Comparison of ENCODE assay signal across 8 cellular contexts in genomic region chr3:48685293-48685602, GRCh38. TPM values are rescaled to one million over a fixed set of nuclear protein-coding genes. Genes with fewer than 3 reads are reported as not detected.
DNase-seq lines count a peak whose midpoint lies in the region; ATAC-seq, FAIRE-seq and TF ChIP-seq lines count a peak whose summit lies in the region.

No MANE protein-coding gene starts in this region.

- H3K27ac ChIP-seq in K562 (ENCODE audit: extremely low read depth, low read depth, low read length) (peak overlapping the region; percentile 84), mesenchymal stem cell (ENCODE audit: low read length, poor library complexity, severe bottlenecking) (no peak overlapping the region), urinary bladder (ENCODE audit: low read depth) (peak overlapping the region; percentile 66)

- peak overlapping the region; percentile 67 to 95 for H3K18ac ChIP-seq in mesenchymal stem cell (ENCODE audit: low read depth in 1 of 2, low read length in 2 of 2)

- no peaks in the 10 kb centered on the region for H3K9me1 ChIP-seq in K562 (ENCODE audit: control insufficient read depth, insufficient read depth, low read length)

- TF ChIP-seq CTCF in K562 (IDR thresholded peaks at IDR 0.05 in 2 of 3, conservative IDR thresholded peaks at IDR 0.05 in 1 of 3; ENCODE audit: insufficient read depth in 2 of 3, low read depth in 1 of 3, low read length in 3 of 3): no peak

- TF ChIP-seq POLR2A in K562 (conservative IDR thresholded peaks at IDR 0.05): no peak

- H3K14ac ChIP-seq in mesenchymal stem cell (ENCODE audit: low read length in 2 of 2): peak overlapping the region in 1 of 2 experiments; percentile 64

- peak overlapping the region; percentile 99 for H2AFZ ChIP-seq in K562 (ENCODE audit: low read depth, low read length)
- H2AFZ ChIP-seq in mesenchymal stem cell (ENCODE audit: low read depth, low read length): peak overlapping the region; percentile 79

- H3K36me3 ChIP-seq in K562 (ENCODE audit: control insufficient read depth, insufficient read depth, low read length): peaks cover 67% of the 10 kb centered on the region
- H3K36me3 ChIP-seq in mesenchymal stem cell (ENCODE audit: control insufficient read depth in 1 of 2, insufficient read depth in 2 of 2, low read depth in 1 of 2, low read length in 2 of 2): peaks cover 55 to 62% of the 10 kb centered on the region in 2 experiments
- H3K36me3 ChIP-seq in urinary bladder (ENCODE audit: insufficient read depth): peaks cover 2% of the 10 kb centered on the region

- H3K4me3 Mint-ChIP-seq in activated naive CD4-positive, alpha-beta T cell treated with anti-CD3 and anti-CD28 coated beads, Interleukin-2, amount 50 U/mL, for 24 hours: peak overlapping the region; percentile 88

- peak overlapping the region in 1 of 2 experiments; percentile 40 for H3K4ac ChIP-seq in mesenchymal stem cell (ENCODE audit: low read depth in 1 of 2, low read length in 2 of 2)

- H3K4me1 ChIP-seq in K562 (replicated peaks in 1 of 2; ENCODE audit: control insufficient read depth in 2 of 2, insufficient read depth in 2 of 2, low read length in 2 of 2): peaks cover 21 to 30% of the 10 kb centered on the region in 2 experiments; a peak in 4 of 5 replicates
- peaks cover 39% of the 10 kb centered on the region for H3K4me1 ChIP-seq in mesenchymal stem cell (ENCODE audit: control insufficient read depth, insufficient read depth, low read depth, low read length)
- no peaks in the 10 kb centered on the region for H3K4me1 ChIP-seq in urinary bladder (ENCODE audit: insufficient read depth)

- CTCF ChIA-PET in K562 (lab: Yijun Ruan, JAX; ENCODE audit: low intra/inter-chr PET ratio): interaction anchor here (0.6 to 1.1 kb wide), 2 partner anchors 50 to 267 kb away, joined by 3 read pairs; partner anchors contain the start of gene SLC26A6

- no peak overlapping the region for H3K27ac Mint-ChIP-seq in activated naive CD4-positive, alpha-beta T cell treated with anti-CD3 and anti-CD28 coated beads, Interleukin-2, amount 50 U/mL, for 24 hours

- no peak overlapping the region for H2BK120ac ChIP-seq in mesenchymal stem cell (ENCODE audit: low read depth, low read length)

- peaks cover 14% of the 10 kb centered on the region for H3K36me3 Mint-ChIP-seq in activated naive CD4-positive, alpha-beta T cell treated with anti-CD3 and anti-CD28 coated beads, Interleukin-2, amount 50 U/mL, for 24 hours

- peak overlapping the region; percentile 65 for H4K91ac ChIP-seq in mesenchymal stem cell (ENCODE audit: low read length)

- no peak for DNase-seq in activated naive CD4-positive, alpha-beta T cell treated with Interleukin-2 at 50 U/mL for 16 hours
- DNase-seq in K562 (ENCODE audit: extremely low read depth in 1 of 4, low spot score in 3 of 4) (no peak), mesenchymal stem cell (no peak), kidney tubule cell (ENCODE audit: low spot score) (no peak)

- H3K9me3 Mint-ChIP-seq in activated naive CD4-positive, alpha-beta T cell treated with anti-CD3 and anti-CD28 coated beads, Interleukin-2, amount 50 U/mL, for 24 hours: no peaks in the 10 kb centered on the region

- peaks cover 27% of the 10 kb centered on the region for H3K79me2 ChIP-seq in K562 (ENCODE audit: control insufficient read depth, insufficient read depth, low read length)

- BruUV-seq in K562 (replicated peaks; lab: Mats Ljungman, UMichigan): no TSS peak

- TF ChIP-seq EP300 in K562 (IDR thresholded peaks at IDR 0.05; ENCODE audit: low read length): no peak

- H3K9ac ChIP-seq in K562 (ENCODE audit: insufficient read depth in 1 of 2, low read depth in 2 of 2, low read length in 2 of 2) (peak overlapping the region; percentile 80 to 100), mesenchymal stem cell (ENCODE audit: low read length) (peak overlapping the region; percentile 92)

- ATAC-seq in K562 (no peak), GM21825 (IDR thresholded peaks at IDR 0.05; ENCODE audit: unreplicated experiment) (no peak), GM21423 (IDR thresholded peaks at IDR 0.05; ENCODE audit: unreplicated experiment) (no peak)

- H3K27me3 ChIP-seq in K562 (ENCODE audit: control insufficient read depth in 2 of 2, insufficient read depth in 2 of 2, low read length in 2 of 2) (no peaks in the 10 kb centered on the region), mesenchymal stem cell (ENCODE audit: control insufficient read depth in 1 of 2, insufficient read depth in 1 of 2, low read length in 2 of 2) (no peaks in the 10 kb centered on the region)

- peak overlapping the region in 1 of 2 experiments; percentile 88 for H3K23ac ChIP-seq in mesenchymal stem cell (ENCODE audit: low read length in 2 of 2)

- H2AK5ac ChIP-seq in mesenchymal stem cell (ENCODE audit: low read length, severe bottlenecking): peak overlapping the region; percentile 83

- H4K20me1 ChIP-seq in K562 (replicated peaks; ENCODE audit: control insufficient read depth, insufficient read depth, low read length): peaks cover 13% of the 10 kb centered on the region; the same call in 1 of the 2 replicates

- peak overlapping the region; percentile 88 for H3K4me3 ChIP-seq in K562
- peak overlapping the region; percentile 96 to 98 for H3K4me3 ChIP-seq in mesenchymal stem cell (ENCODE audit: insufficient read depth in 1 of 2, low read depth in 1 of 2, low read length in 2 of 2)
- peak overlapping the region; percentile 76 for H3K4me3 ChIP-seq in urinary bladder (ENCODE audit: low read depth, low read length)

- POLR2A ChIA-PET in K562 (lab: Yijun Ruan, JAX): interaction anchor here (1.1 to 1.7 kb wide), 4 partner anchors 9 to 162 kb away, joined by 3 to 4 read pairs (median 3); no protein-coding TSS in a partner anchor

- intact Hi-C loops in K562 (cut with micrococcal nuclease): no loop called here

- H4K8ac ChIP-seq in mesenchymal stem cell (ENCODE audit: low read length): peak overlapping the region; percentile 74

- H2BK15ac ChIP-seq in mesenchymal stem cell (ENCODE audit: low read depth, poor library complexity, severe bottlenecking): no peak overlapping the region

- peaks cover 40% of the 10 kb centered on the region for H3K4me1 Mint-ChIP-seq in activated naive CD4-positive, alpha-beta T cell treated with anti-CD3 and anti-CD28 coated beads, Interleukin-2, amount 50 U/mL, for 24 hours

- H3K79me1 ChIP-seq in mesenchymal stem cell (replicated peaks; ENCODE audit: low read length, poor library complexity, severe bottlenecking): peaks cover 43% of the 10 kb centered on the region

- H3K9me3 ChIP-seq in K562 (replicated peaks; ENCODE audit: control insufficient read depth, insufficient read depth, low read depth, low read length) (no peaks in the 10 kb centered on the region), mesenchymal stem cell (ENCODE audit: control insufficient read depth, low read length) (no peaks in the 10 kb centered on the region)

- H2BK5ac ChIP-seq in mesenchymal stem cell (ENCODE audit: low read depth, low read length, poor library complexity, severe bottlenecking): no peak overlapping the region

- 0% methylated on average over 5 of the region's 13 CpGs for WGBS in K562 (ENCODE audit: insufficient coverage, low coverage, missing lambda C conversion rate)
- WGBS in mesenchymal stem cell: 9% methylated on average over 13 of the region's 13 CpGs
- 9% methylated on average over 13 of the region's 13 CpGs for whole genome bisulfite sequencing in urinary bladder

- no peak for FAIRE-seq in K562 (lab: Jason Lieb, UNC)

- no peaks in the 10 kb centered on the region for H3K27me3 Mint-ChIP-seq in activated naive CD4-positive, alpha-beta T cell treated with anti-CD3 and anti-CD28 coated beads, Interleukin-2, amount 50 U/mL, for 24 hours

- H3K4me2 ChIP-seq in K562 (ENCODE audit: insufficient read depth, low read length) (peak overlapping the region; percentile 91), mesenchymal stem cell (ENCODE audit: low read length, poor library complexity, severe bottlenecking) (peak overlapping the region; percentile 89)

- no peak overlapping the region for H2BK12ac ChIP-seq in mesenchymal stem cell (ENCODE audit: low read length in 2 of 2)

- no peak for TF ChIP-seq RAD21 in K562 (CRISPR knock-in tag; conservative IDR thresholded peaks at IDR 0.05 in 1 of 2, IDR thresholded peaks at IDR 0.05 in 1 of 2)

- in situ Hi-C loops in K562 (cut with MboI): no loop called here

RNA-seq across cellular contexts. Expression of gene NCKIPSD, which starts 0.5 kb away (rescaled TPM):
- total RNA-seq in K562 (2011; cell fraction: chromatin; rRNA removed; ENCODE audit: low replicate concordance): 29.1 and 109 TPM in 2 replicates
- 55.4 and 58.4 TPM in 2 replicates for total RNA-seq in K562 (2011; cell fraction: nucleolus; rRNA removed)
- 33.2 and 33.4 TPM in 2 replicates for total RNA-seq in K562 (2011; cell fraction: nucleoplasm; rRNA removed)
- total RNA-seq in K562 (2014; rRNA removed) (12.3 and 18.7 TPM in 2 replicates), K562 (2014; rRNA removed; fragmentation: Illumina TruSeq; extraction: Trizol) (4.1 and 6.3 TPM in 2 replicates), K562 (2015; rRNA removed; fragmentation: Illumina TruSeq; extraction: Trizol) (9.7 and 10.0 TPM in 2 replicates), K562 (2021) (17.3 and 20.1 TPM in 2 replicates), urinary bladder (8.6 TPM)
- polyA plus RNA-seq in K562 (2011; rRNA removed) (24.4 and 35.6 TPM in 2 replicates), K562 (2014; fragmentation: Illumina TruSeq; extraction: Trizol) (15.0 and 16.2 TPM in 2 replicates), K562 (2014; fragmentation: Nextera tagmentation; extraction: Ambion mirVana) (1 to 10 TPM in 1 of 2 experiments, under 1 TPM in 1; 0.49 to 1.7 TPM), K562 (2014; rRNA removed) (17.8 and 21.4 TPM in 2 replicates), urinary bladder (18.1 TPM)
- polyA plus RNA-seq in K562 (2011; cell fraction: cytosol; rRNA removed): 38.2 and 70.0 TPM in 2 replicates
- polyA plus RNA-seq in K562 (2011; cell fraction: nucleus; rRNA removed): 114 and 150 TPM in 2 replicates
- 14.6 and 23.0 TPM in 2 replicates for polyA plus RNA-seq in K562 (2012)
- polyA minus RNA-seq in K562 (2011; rRNA and poly(A)+ RNA removed): 14.6 and 22.5 TPM in 2 replicates
- polyA minus RNA-seq in K562 (2011; cell fraction: cytosol; rRNA and poly(A)+ RNA removed): 25.6 and 29.7 TPM in 2 replicates
- 33.0 and 36.1 TPM in 2 replicates for polyA minus RNA-seq in K562 (2011; cell fraction: nucleus; rRNA and poly(A)+ RNA removed)
- polyA plus RNA-seq in mesenchymal stem cell (2013, experiment 1 of 2): 12.3 TPM
- polyA plus RNA-seq in mesenchymal stem cell (2013, experiment 2 of 2): 11.3 TPM

RNA-seq across cellular contexts. Expression of gene CELSR3, which starts 22.6 kb away (rescaled TPM):
- 5.4 and 13.8 TPM in 2 replicates for total RNA-seq in K562 (2011; cell fraction: chromatin; rRNA removed; ENCODE audit: low replicate concordance)
- 7.0 and 9.3 TPM in 2 replicates for total RNA-seq in K562 (2011; cell fraction: nucleolus; rRNA removed)
- total RNA-seq in K562 (2011; cell fraction: nucleoplasm; rRNA removed): 6.1 and 6.5 TPM in 2 replicates
- 0.64 and 0.98 TPM in 2 replicates for total RNA-seq in K562 (2014; rRNA removed)
- 0.47 and 0.48 TPM in 2 replicates for total RNA-seq in K562 (2014; rRNA removed; fragmentation: Illumina TruSeq; extraction: Trizol)
- 0.76 and 0.79 TPM in 2 replicates for total RNA-seq in K562 (2015; rRNA removed; fragmentation: Illumina TruSeq; extraction: Trizol)
- 1.6 and 2.1 TPM in 2 replicates for total RNA-seq in K562 (2021)
- polyA plus RNA-seq in K562 (2011; rRNA removed): 0.84 and 0.93 TPM in 2 replicates
- 0.87 and 1.8 TPM in 2 replicates for polyA plus RNA-seq in K562 (2011; cell fraction: cytosol; rRNA removed)
- 5.5 and 8.2 TPM in 2 replicates for polyA plus RNA-seq in K562 (2011; cell fraction: nucleus; rRNA removed)
- polyA plus RNA-seq in K562 (2012): 1.5 and 1.6 TPM in 2 replicates
- polyA plus RNA-seq in K562 (2014; fragmentation: Illumina TruSeq; extraction: Trizol): 1.1 and 1.5 TPM in 2 replicates
- polyA plus RNA-seq in K562 (2014; fragmentation: Nextera tagmentation; extraction: Ambion mirVana): under 1 TPM; 0.10 to 0.20 TPM
- polyA plus RNA-seq in K562 (2014; rRNA removed): 1.3 and 2.7 TPM in 2 replicates
- 0.78 and 1.9 TPM in 2 replicates for polyA minus RNA-seq in K562 (2011; rRNA and poly(A)+ RNA removed)
- 1.8 and 2.0 TPM in 2 replicates for polyA minus RNA-seq in K562 (2011; cell fraction: cytosol; rRNA and poly(A)+ RNA removed)
- 2.7 and 3.0 TPM in 2 replicates for polyA minus RNA-seq in K562 (2011; cell fraction: nucleus; rRNA and poly(A)+ RNA removed)
- polyA plus RNA-seq in mesenchymal stem cell (2013, experiment 1 of 2): 2.1 TPM
- polyA plus RNA-seq in mesenchymal stem cell (2013, experiment 2 of 2): 2.0 TPM
- total RNA-seq in urinary bladder: 0.79 TPM
- 0.48 TPM for polyA plus RNA-seq in urinary bladder

RNA-seq across cellular contexts. Expression of gene IP6K2, which starts 31.8 kb away (rescaled TPM):
- 178 and 218 TPM in 2 replicates for total RNA-seq in K562 (2011; cell fraction: chromatin; rRNA removed; ENCODE audit: low replicate concordance)
- total RNA-seq in K562 (2011; cell fraction: nucleolus; rRNA removed): 134 and 138 TPM in 2 replicates
- total RNA-seq in K562 (2011; cell fraction: nucleoplasm; rRNA removed): 174 and 186 TPM in 2 replicates
- total RNA-seq in K562 (2014; rRNA removed) (46.1 and 50.4 TPM in 2 replicates), K562 (2014; rRNA removed; fragmentation: Illumina TruSeq; extraction: Trizol) (37.6 and 38.9 TPM in 2 replicates), K562 (2015; rRNA removed; fragmentation: Illumina TruSeq; extraction: Trizol) (46.9 and 48.8 TPM in 2 replicates), K562 (2021) (41.3 and 48.0 TPM in 2 replicates), urinary bladder (75.7 TPM)
- polyA plus RNA-seq in K562 (2011; rRNA removed) (60.2 and 102 TPM in 2 replicates), K562 (2014; fragmentation: Illumina TruSeq; extraction: Trizol) (57.1 and 79.3 TPM in 2 replicates), K562 (2014; fragmentation: Nextera tagmentation; extraction: Ambion mirVana) (10 to 100 TPM; 19.6 to 26.3 TPM), K562 (2014; rRNA removed) (69.6 and 78.1 TPM in 2 replicates), urinary bladder (83.2 TPM)
- 75.7 and 102 TPM in 2 replicates for polyA plus RNA-seq in K562 (2011; cell fraction: cytosol; rRNA removed)
- 547 and 559 TPM in 2 replicates for polyA plus RNA-seq in K562 (2011; cell fraction: nucleus; rRNA removed)
- polyA plus RNA-seq in K562 (2012): 50.4 and 55.4 TPM in 2 replicates
- polyA minus RNA-seq in K562 (2011; rRNA and poly(A)+ RNA removed): 43.8 and 51.2 TPM in 2 replicates
- polyA minus RNA-seq in K562 (2011; cell fraction: cytosol; rRNA and poly(A)+ RNA removed): 19.8 and 28.5 TPM in 2 replicates
- 33.5 and 60.8 TPM in 2 replicates for polyA minus RNA-seq in K562 (2011; cell fraction: nucleus; rRNA and poly(A)+ RNA removed)
- polyA plus RNA-seq in mesenchymal stem cell (2013, experiment 1 of 2): 75.8 TPM
- 75.0 TPM for polyA plus RNA-seq in mesenchymal stem cell (2013, experiment 2 of 2)

RNA-seq across cellular contexts. Expression of gene SLC26A6, which starts 50.0 kb away (rescaled TPM):
- 176 and 387 TPM in 2 replicates for total RNA-seq in K562 (2011; cell fraction: chromatin; rRNA removed; ENCODE audit: low replicate concordance)
- 251 and 260 TPM in 2 replicates for total RNA-seq in K562 (2011; cell fraction: nucleolus; rRNA removed)
- total RNA-seq in K562 (2011; cell fraction: nucleoplasm; rRNA removed): 183 and 192 TPM in 2 replicates
- total RNA-seq in K562 (2014; rRNA removed): 14.8 and 22.2 TPM in 2 replicates
- 7.1 and 10.5 TPM in 2 replicates for total RNA-seq in K562 (2014; rRNA removed; fragmentation: Illumina TruSeq; extraction: Trizol)
- 11.9 and 12.4 TPM in 2 replicates for total RNA-seq in K562 (2015; rRNA removed; fragmentation: Illumina TruSeq; extraction: Trizol)
- 26.5 and 27.2 TPM in 2 replicates for total RNA-seq in K562 (2021)
- 20.4 and 42.8 TPM in 2 replicates for polyA plus RNA-seq in K562 (2011; rRNA removed)
- polyA plus RNA-seq in K562 (2011; cell fraction: cytosol; rRNA removed): 28.1 and 30.5 TPM in 2 replicates
- polyA plus RNA-seq in K562 (2011; cell fraction: nucleus; rRNA removed): 437 and 444 TPM in 2 replicates
- 25.1 and 26.5 TPM in 2 replicates for polyA plus RNA-seq in K562 (2012)
- 19.7 and 21.0 TPM in 2 replicates for polyA plus RNA-seq in K562 (2014; fragmentation: Illumina TruSeq; extraction: Trizol)
- polyA plus RNA-seq in K562 (2014; fragmentation: Nextera tagmentation; extraction: Ambion mirVana): 1 to 10 TPM; 2.1 to 4.5 TPM
- 24.8 and 26.6 TPM in 2 replicates for polyA plus RNA-seq in K562 (2014; rRNA removed)
- 21.2 and 21.7 TPM in 2 replicates for polyA minus RNA-seq in K562 (2011; rRNA and poly(A)+ RNA removed)
- polyA minus RNA-seq in K562 (2011; cell fraction: cytosol; rRNA and poly(A)+ RNA removed): 21.2 and 26.8 TPM in 2 replicates
- 95.1 and 104 TPM in 2 replicates for polyA minus RNA-seq in K562 (2011; cell fraction: nucleus; rRNA and poly(A)+ RNA removed)
- 42.5 TPM for polyA plus RNA-seq in mesenchymal stem cell (2013, experiment 1 of 2)
- 39.9 TPM for polyA plus RNA-seq in mesenchymal stem cell (2013, experiment 2 of 2)
- 8.0 TPM for total RNA-seq in urinary bladder
- polyA plus RNA-seq in urinary bladder: 12.9 TPM
